Comparison of ENCODE assay signal across 1 cellular context in the genomic region with DNA sequence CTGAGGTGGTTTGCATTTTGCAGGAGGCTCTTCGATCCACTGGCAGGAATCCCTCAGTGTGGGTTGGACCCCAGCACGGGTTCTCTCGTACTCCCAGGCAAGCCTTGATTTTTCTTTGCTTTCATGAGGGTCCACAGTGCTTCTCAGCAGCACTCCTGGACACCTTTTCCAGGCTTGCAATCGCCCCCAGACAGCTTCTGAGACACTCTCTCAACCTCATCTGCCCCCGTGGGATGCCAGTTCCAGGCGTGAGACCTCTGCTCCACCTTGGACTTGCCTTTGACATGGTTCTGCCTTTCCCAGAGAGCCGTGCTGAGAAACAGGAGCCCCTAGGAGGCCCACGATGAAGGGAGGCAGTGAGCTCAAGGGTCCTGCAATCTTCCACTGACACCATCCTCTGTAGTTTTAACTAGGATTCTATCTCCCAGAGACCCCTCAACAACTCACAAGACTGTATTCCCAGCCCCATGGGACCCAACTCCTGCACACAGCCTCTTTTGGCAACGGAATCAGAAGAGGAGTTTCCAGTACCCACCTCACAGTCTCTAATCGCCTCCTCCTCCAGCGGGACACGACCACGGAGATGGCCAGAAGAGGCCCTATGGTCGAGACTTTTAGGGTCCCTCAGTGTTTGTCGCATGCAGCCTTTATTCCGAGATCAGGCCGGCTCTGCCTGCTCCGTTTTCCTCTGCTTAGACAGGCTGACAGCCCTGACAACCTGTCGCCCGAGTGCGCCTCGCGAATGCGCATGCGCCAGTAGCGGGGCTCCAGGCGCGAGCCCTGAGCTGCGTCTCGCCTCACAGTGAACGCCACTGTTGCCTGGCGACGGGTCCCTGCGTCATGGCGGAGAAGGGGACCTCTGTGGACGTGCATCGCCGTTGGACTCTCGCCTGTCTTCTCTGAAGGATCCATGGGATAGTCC.
TF ChIP-seq lines count a peak whose summit lies in the region.

No MANE protein-coding gene starts in this region.

TF ChIP-seq in HepG2, 621 proteins besides CTCF, POLR2A, EP300 and RAD21:
- TF ChIP-seq, protein P1, sequence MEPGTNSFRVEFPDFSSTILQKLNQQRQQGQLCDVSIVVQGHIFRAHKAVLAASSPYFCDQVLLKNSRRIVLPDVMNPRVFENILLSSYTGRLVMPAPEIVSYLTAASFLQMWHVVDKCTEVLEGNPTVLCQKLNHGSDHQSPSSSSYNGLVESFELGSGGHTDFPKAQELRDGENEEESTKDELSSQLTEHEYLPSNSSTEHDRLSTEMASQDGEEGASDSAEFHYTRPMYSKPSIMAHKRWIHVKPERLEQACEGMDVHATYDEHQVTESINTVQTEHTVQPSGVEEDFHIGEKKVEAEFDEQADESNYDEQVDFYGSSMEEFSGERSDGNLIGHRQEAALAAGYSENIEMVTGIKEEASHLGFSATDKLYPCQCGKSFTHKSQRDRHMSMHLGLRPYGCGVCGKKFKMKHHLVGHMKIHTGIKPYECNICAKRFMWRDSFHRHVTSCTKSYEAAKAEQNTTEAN (CRISPR knock-in tag; conservative IDR thresholded peaks at IDR 0.05) = no peak
- TF ChIP-seq, protein P2, sequence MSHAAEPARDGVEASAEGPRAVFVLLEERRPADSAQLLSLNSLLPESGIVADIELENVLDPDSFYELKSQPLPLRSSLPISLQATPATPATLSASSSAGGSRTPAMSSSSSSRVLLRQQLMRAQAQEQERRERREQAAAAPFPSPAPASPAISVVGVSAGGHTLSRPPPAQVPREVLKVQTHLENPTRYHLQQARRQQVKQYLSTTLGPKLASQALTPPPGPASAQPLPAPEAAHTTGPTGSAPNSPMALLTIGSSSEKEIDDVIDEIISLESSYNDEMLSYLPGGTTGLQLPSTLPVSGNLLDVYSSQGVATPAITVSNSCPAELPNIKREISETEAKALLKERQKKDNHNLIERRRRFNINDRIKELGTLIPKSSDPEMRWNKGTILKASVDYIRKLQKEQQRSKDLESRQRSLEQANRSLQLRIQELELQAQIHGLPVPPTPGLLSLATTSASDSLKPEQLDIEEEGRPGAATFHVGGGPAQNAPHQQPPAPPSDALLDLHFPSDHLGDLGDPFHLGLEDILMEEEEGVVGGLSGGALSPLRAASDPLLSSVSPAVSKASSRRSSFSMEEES (CRISPR knock-in tag; IDR thresholded peaks at IDR 0.05) = no peak
- no peak for TF ChIP-seq ZSCAN31 (CRISPR knock-in tag; IDR thresholded peaks at IDR 0.05; ENCODE audit: low read depth)
- TF ChIP-seq GTF2F1 (IDR thresholded peaks at IDR 0.05; ENCODE audit: low read length) = no peak
- no peak for TF ChIP-seq KAT7 (CRISPR knock-in tag; IDR thresholded peaks at IDR 0.05; ENCODE audit: borderline replicate concordance)
- no peak for TF ChIP-seq SIN3B (IDR thresholded peaks at IDR 0.05; ENCODE audit: low read length)
- no peak for TF ChIP-seq MEF2D (CRISPR knock-in tag; IDR thresholded peaks at IDR 0.05)
- TF ChIP-seq SAP130 (CRISPR knock-in tag; IDR thresholded peaks at IDR 0.05; ENCODE audit: low read depth) = no peak
